ENCODE assay signal across 1 cellular context in the genomic region with DNA sequence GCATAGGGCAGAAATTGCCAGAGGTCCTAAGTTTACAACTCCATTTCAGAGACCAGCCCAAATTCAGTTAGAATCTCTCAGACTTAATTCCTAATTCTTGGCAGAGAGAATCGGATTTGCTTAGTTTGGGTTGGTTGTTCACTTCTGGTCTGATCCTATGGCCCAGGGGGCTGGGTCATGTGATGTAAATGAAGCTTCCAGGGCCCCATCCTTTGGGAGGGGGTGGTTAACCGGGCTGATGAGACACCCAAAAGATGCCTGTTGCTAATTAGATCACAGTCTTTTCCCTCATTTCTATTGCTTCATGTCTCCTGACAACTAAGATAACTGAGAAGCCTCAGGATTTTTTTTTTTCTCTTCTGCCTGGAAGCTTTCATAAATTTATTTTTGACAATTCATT.
TF ChIP-seq lines count a peak whose summit lies in the region.

No MANE protein-coding gene starts in this region.

TF ChIP-seq in H1, 55 proteins besides CTCF, POLR2A, EP300 and RAD21:
- TF ChIP-seq ASH2L (IDR thresholded peaks at IDR 0.05; ENCODE audit: low read length) (no peak), CBX5 (IDR thresholded peaks at IDR 0.05; ENCODE audit: low read depth, low read length) (no peak), TAF7 (optimal IDR thresholded peaks at IDR 0.05; ENCODE audit: borderline replicate concordance, low read depth, low read length) (no peak), RNF2 (IDR thresholded peaks at IDR 0.05; ENCODE audit: borderline replicate concordance, low read depth, low read length, missing control alignments, poor library complexity, severe bottlenecking) (no peak), PHF8 (conservative IDR thresholded peaks at IDR 0.05; ENCODE audit: low read depth, low read length) (no peak), SP2 (IDR thresholded peaks at IDR 0.05; ENCODE audit: low read length) (no peak)
TF ChIP-seq in H1: peak in this region for 0.
